10 cellular contexts compared by ENCODE assay signal in the genomic region with DNA sequence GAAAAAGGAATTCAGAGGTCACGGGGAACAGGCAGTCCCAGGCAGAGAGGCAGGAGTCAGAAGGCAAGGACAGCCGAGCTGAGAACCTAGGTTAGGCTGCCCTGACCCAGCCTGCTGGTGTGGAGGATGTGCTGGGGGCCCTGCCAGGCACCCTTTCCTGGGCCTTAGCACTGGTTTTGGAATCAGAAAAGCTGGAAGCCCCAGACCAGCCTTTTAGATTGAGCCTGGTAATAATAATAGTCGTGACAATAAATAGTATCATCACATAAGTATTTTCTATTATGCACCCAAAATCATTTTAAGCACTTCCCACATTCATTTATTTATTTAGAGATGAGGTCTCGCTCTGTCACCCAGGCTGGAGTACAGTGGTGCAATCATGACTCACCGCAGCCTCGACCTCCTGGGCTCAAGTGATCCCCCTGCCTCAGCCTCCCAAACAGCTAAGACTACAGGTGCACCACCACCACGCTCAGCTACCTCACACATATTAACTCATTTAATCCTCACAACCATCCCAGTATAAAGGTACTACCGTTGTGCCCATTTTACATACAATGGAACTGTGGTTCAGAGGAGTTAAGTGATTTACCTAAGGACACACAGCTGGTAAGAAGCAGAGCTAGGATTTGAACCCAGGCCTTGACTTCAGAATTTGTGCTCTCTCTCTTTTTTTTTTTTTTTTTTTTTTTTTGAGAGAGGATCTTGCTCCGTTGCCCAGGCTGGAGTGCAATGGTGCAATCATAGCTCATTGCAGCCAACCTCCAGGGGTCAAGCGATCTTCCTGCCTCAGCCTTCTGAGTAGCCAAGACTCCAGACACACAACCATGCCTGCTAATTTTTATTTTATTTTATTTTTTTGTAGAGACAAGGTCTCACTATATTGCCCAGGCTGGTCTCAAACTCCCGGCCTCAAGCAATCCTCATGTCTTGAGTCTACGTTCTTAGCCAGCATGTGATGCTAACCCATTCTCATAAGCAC. TPM values are rescaled to one million over a fixed set of nuclear protein-coding genes. Genes with fewer than 3 reads are reported as not detected.
A peak's percentile ranks its signal among the peaks of the same experiment; 100 is the strongest.
DNase-seq lines count a peak whose midpoint lies in the region; ATAC-seq and TF ChIP-seq lines count a peak whose summit lies in the region.
"Had no signal": no experiment of that assay in that cellular context is flagged by ENCODE, and none has a peak within 500 bp of the region (broad histone marks: within the 10 kb centered on the region; RNA-seq: fewer than 3 reads in every experiment).

No MANE protein-coding gene starts in this region.

- no peaks in the 10 kb centered on the region for H3K9me3 Mint-ChIP-seq in activated naive CD8-positive, alpha-beta T cell treated with anti-CD3 and anti-CD28 coated beads for 36 hours

- TF ChIP-seq CTCF in brain microvascular endothelial cell (IDR thresholded peaks at IDR 0.05; ENCODE audit: low read depth, low read length, missing control alignments): no peak

- peaks cover 92% of the 10 kb centered on the region for H3K36me3 ChIP-seq in brain microvascular endothelial cell (replicated peaks)
- H3K36me3 ChIP-seq in subcutaneous abdominal adipose tissue (ENCODE audit: control insufficient read depth in 5 of 5, insufficient read depth in 5 of 5, low read length in 5 of 5): peaks cover 0 to 15% (median 9%) of the 10 kb centered on the region in 5 donors

- DNase-seq in HT1080 (ENCODE audit: low read depth) (peak; percentile 66), brain microvascular endothelial cell (peak; percentile 65), kidney glomerular epithelial cell (lab: John Stamatoyannopoulos, UW) (peak; percentile 23), COR-L47 (lab: John Stamatoyannopoulos, UW) (no peak)
- no peak for DNase-seq in activated naive CD8-positive, alpha-beta T cell treated with anti-CD3 and anti-CD28 coated beads for 36 hours
- DNase-seq in stimulated activated CD8-positive, alpha-beta memory T cell treated with anti-CD3 and anti-CD28 coated beads, Interleukin-4, amount 100 ng/mL, for 48 hours: no peak
- DNase-seq: GDM1, NCI-H226 had no signal

- H3K9me3 ChIP-seq in subcutaneous abdominal adipose tissue (ENCODE audit: control insufficient read depth in 5 of 5, low read length in 5 of 5): no peaks in the 10 kb centered on the region

- H3K4me3 ChIP-seq in brain microvascular endothelial cell (ENCODE audit: low read depth, low read length): no peak overlapping the region
- H3K4me3 ChIP-seq in subcutaneous abdominal adipose tissue (ENCODE audit: low read depth in 1 of 5, low read length in 5 of 5): no peak overlapping the region

- H3K27me3 Mint-ChIP-seq in activated naive CD8-positive, alpha-beta T cell treated with anti-CD3 and anti-CD28 coated beads for 36 hours: peaks cover 7% of the 10 kb centered on the region

- no peaks in the 10 kb centered on the region for H3K36me3 Mint-ChIP-seq in activated naive CD8-positive, alpha-beta T cell treated with anti-CD3 and anti-CD28 coated beads for 36 hours

- H3K4me3 Mint-ChIP-seq in activated naive CD8-positive, alpha-beta T cell treated with anti-CD3 and anti-CD28 coated beads for 36 hours: no peak overlapping the region

- in situ Hi-C loops in brain microvascular endothelial cell (cut with HindIII; ENCODE audit: low pct_ligation_motif_present, low sequenced_read_pairs): no loop called here

- H3K27me3 ChIP-seq in brain microvascular endothelial cell (replicated peaks): no peaks in the 10 kb centered on the region
- no peaks in the 10 kb centered on the region for H3K27me3 ChIP-seq in subcutaneous abdominal adipose tissue (ENCODE audit: control insufficient read depth in 5 of 5, insufficient read depth in 4 of 5, low read length in 5 of 5)

- no peak overlapping the region for H3K9ac ChIP-seq in subcutaneous abdominal adipose tissue (ENCODE audit: low read length in 5 of 5)

- H3K4me1 ChIP-seq in subcutaneous abdominal adipose tissue (ENCODE audit: control insufficient read depth in 5 of 5, insufficient read depth in 5 of 5, low read length in 5 of 5): peaks cover 8 to 23% (median 20%) of the 10 kb centered on the region in 5 donors

- ATAC-seq in GM21723 (IDR thresholded peaks at IDR 0.05; ENCODE audit: unreplicated experiment): no peak

- no peaks in the 10 kb centered on the region for H3K4me1 Mint-ChIP-seq in activated naive CD8-positive, alpha-beta T cell treated with anti-CD3 and anti-CD28 coated beads for 36 hours

- peak overlapping the region; percentile 77 for H3K27ac ChIP-seq in brain microvascular endothelial cell
- H3K27ac ChIP-seq in subcutaneous abdominal adipose tissue (ENCODE audit: low read depth, low read length): peak overlapping the region; percentile 46

- H3K27ac Mint-ChIP-seq in activated naive CD8-positive, alpha-beta T cell treated with anti-CD3 and anti-CD28 coated beads for 36 hours: no peak overlapping the region

RNA-seq across cellular contexts. Expression of gene TGM2, which starts 19.7 kb away (rescaled TPM):
- total RNA-seq in HT1080 (2014; rRNA removed; shearing (Covaris generic)): 129 and 146 TPM in 2 replicates
- 281 and 347 TPM in 2 replicates for polyA plus RNA-seq in HT1080 (2015; cell fraction: cytosol; rRNA removed)
- polyA plus RNA-seq in HT1080 (2015; cell fraction: nucleus; rRNA removed): 481 and 525 TPM in 2 replicates
- not detected for total RNA-seq in activated naive CD8-positive, alpha-beta T cell treated with anti-CD3 and anti-CD28 coated beads for 36 hours

Comparison
In these comparisons a context has a peak if more than half of its experiments do, and no peak if none do; other contexts are left out.
1. DNase-seq: peak in HT1080 (single experiment), brain microvascular endothelial cell (single experiment) and kidney glomerular epithelial cell (single experiment); none in activated naive CD8-positive, alpha-beta T cell treated with anti-CD3 and anti-CD28 coated beads for 36 hours (single experiment), stimulated activated CD8-positive, alpha-beta memory T cell treated with anti-CD3 and anti-CD28 coated beads, Interleukin-4, amount 100 ng/mL, for 48 hours (single experiment) and COR-L47 (single experiment).
2. RNA of gene TGM2, which starts 19.7 kb away (total RNA-seq): 129 to 146 TPM in HT1080; not detected in activated naive CD8-positive, alpha-beta T cell treated with anti-CD3 and anti-CD28 coated beads for 36 hours; every median in the first group is over 100 times any median in the second.